In the genomic region with DNA sequence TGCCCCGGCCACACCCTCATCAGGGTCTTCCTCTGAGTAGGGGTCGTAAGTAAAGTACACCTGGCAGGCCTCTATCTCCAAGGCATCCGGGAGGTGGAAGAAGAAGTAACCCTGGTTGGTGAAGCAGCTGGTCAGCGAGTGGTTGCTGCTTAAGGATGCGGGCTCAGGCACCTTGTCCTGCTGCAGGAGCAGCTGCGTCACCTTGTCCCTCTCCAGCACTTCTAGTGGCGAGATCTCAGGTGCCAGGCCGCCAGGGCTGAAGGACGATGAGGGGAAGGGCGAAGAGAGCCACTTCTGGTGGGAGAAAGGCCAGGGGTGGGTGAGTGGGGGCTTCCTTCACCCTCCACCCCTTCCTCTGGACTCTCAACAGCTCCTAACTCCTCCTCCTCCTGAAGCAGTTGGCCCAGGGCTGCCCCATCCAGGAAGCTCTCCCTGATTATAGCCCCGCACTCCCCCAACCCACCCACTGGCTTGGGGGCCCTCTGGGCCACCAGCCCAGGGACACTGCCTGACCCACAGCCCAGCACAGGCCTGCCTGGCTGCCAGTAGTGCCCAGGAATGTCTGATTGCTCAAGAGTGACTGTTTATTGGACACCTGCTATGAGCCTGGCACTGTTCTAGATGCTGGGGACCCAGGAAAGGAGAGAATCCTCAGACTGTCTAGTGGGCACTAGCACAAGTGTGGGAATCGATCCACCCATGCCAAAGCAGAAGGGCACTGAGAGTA, we compare ENCODE assay signal across 14 cellular contexts. TPM values are rescaled to one million over a fixed set of nuclear protein-coding genes. Genes with fewer than 3 reads are reported as not detected.
"Had no signal": no experiment of that assay in that cellular context is flagged by ENCODE, and none has a peak within 500 bp of the region (broad histone marks: within the 10 kb centered on the region; RNA-seq: fewer than 3 reads in every experiment).

No MANE protein-coding gene starts in this region.

- H3K4me3 ChIP-seq: breast epithelium, dorsolateral prefrontal cortex, ovary, skin epidermis, tibial artery had no signal

- H3K27ac ChIP-seq: breast epithelium, dorsolateral prefrontal cortex, ovary, skin epidermis, tibial artery had no signal

- H3K4me3 Mint-ChIP-seq: activated naive CD8-positive, alpha-beta T cell had no signal

- H3K27ac Mint-ChIP-seq: activated naive CD8-positive, alpha-beta T cell had no signal

- H3K9me3 ChIP-seq: breast epithelium, ovary, tibial artery had no signal

- H3K27me3 ChIP-seq: breast epithelium, ovary had no signal

- H3K27me3 Mint-ChIP-seq: activated naive CD8-positive, alpha-beta T cell had no signal

- H3K36me3 ChIP-seq: breast epithelium, ovary, tibial artery had no signal

- H3K4me1 ChIP-seq: breast epithelium, tibial artery had no signal

- ATAC-seq: SK-N-SH treated with all-trans-retinoic acid at 6 μM for 48 hours had no signal

- DNase-seq: activated gamma-delta T cell; aorta; dorsolateral prefrontal cortex; ovary; stimulated activated CD4-positive, alpha-beta T cell treated with anti-CD3 and anti-CD28 coated beads, Interleukin-4, amount 100 ng/mL, for 4 hours; tibial artery had no signal

RNA-seq across cellular contexts. Expression of a gene that starts 19.2 kb away (rescaled TPM):
- total RNA-seq: aorta, chondrocyte, dorsolateral prefrontal cortex, glomerular endothelial cell, lung microvascular endothelial cell had no signal
- polyA plus RNA-seq: aorta, neural cell had no signal

RNA-seq across cellular contexts. Expression of a gene that starts 21.0 kb away (rescaled TPM):
- total RNA-seq: lung microvascular endothelial cell had no signal
- polyA plus RNA-seq: neural cell had no signal
